ENCODE assay signal across 8 cellular contexts in genomic region chr14:24232121-24232644, GRCh38. TPM values are rescaled to one million over a fixed set of nuclear protein-coding genes. Genes with fewer than 3 reads are reported as not detected.
DNase-seq lines count a peak whose midpoint lies in the region; ATAC-seq, FAIRE-seq and TF ChIP-seq lines count a peak whose summit lies in the region.

Gene NEDD8, minus strand, starts transcription at chr14:24232367. Its CDS starts 100 bp downstream, at chr14:24232267.

- H3K27ac Mint-ChIP-seq in activated CD4-positive, alpha-beta T cell treated with anti-CD3 and anti-CD28 coated beads for 36 hours: peak within 1 kb of the TSS; percentile 89
- H3K27ac Mint-ChIP-seq in chondrocyte (ENCODE audit: unreplicated experiment): peak within 1 kb of the TSS; percentile 100

- peak; percentile 88 for FAIRE-seq in GM19239 (lab: Jason Lieb, UNC)

- intact Hi-C loops in activated CD4-positive, alpha-beta T cell treated with anti-CD3 and anti-CD28 coated beads for 36 hours (cut with DNase I, micrococcal nuclease): loop anchor here (1.0 to 5.0 kb wide), 13 partner anchors 10 to 210 kb away; partner anchors contain the start of genes CHMP4A (in 2 of the 2), DCAF11 (in 2 of the 2), EMC9 (in 2 of the 2) and NRL (in 2 of the 2)

- peak; percentile 75 for ATAC-seq in HG03442 (IDR thresholded peaks at IDR 0.05; ENCODE audit: unreplicated experiment)
- peak; percentile 91 for ATAC-seq in activated CD4-positive, alpha-beta T cell treated with anti-CD3 and anti-CD28 coated beads for 36 hours

- H3K36me3 Mint-ChIP-seq in activated CD4-positive, alpha-beta T cell treated with anti-CD3 and anti-CD28 coated beads for 36 hours (ENCODE audit: low read depth): peaks cover 39% of the 10 kb centered on the region
- H3K36me3 Mint-ChIP-seq in chondrocyte (ENCODE audit: low read depth): peaks cover 12% of the 10 kb centered on the region

- TF ChIP-seq CTCF in chondrocyte (IDR thresholded peaks at IDR 0.05): peak; percentile 4

- CTCF ChIA-PET in activated CD4-positive, alpha-beta T cell treated with anti-CD3 and anti-CD28 coated beads for 36 hours (lab: Charles Lee): interaction anchor here (1.0 to 16.9 kb wide), 4 partner anchors 10 to 101 kb away, joined by 3 to 430 read pairs (median 8); partner anchors contain the start of genes CIDEB, DHRS1, LTB4R and LTB4R2

- no peaks in the 10 kb centered on the region for H3K27me3 Mint-ChIP-seq in activated CD4-positive, alpha-beta T cell treated with anti-CD3 and anti-CD28 coated beads for 36 hours
- no peaks in the 10 kb centered on the region for H3K27me3 Mint-ChIP-seq in chondrocyte (ENCODE audit: low read depth)

- POLR2A ChIA-PET in activated CD4-positive, alpha-beta T cell treated with anti-CD3 and anti-CD28 coated beads for 36 hours (lab: Charles Lee): interaction anchor here (0.6 to 2.0 kb wide), 4 partner anchors 10 to 527 kb away, joined by 3 to 9 read pairs (median 5); partner anchors contain the start of genes CHMP4A and TINF2

- H3K4me1 Mint-ChIP-seq in activated CD4-positive, alpha-beta T cell treated with anti-CD3 and anti-CD28 coated beads for 36 hours: peaks cover 58% of the 10 kb centered on the region
- peaks cover 46% of the 10 kb centered on the region for H3K4me1 Mint-ChIP-seq in chondrocyte (ENCODE audit: low read depth)

- H3K4me3 Mint-ChIP-seq in activated CD4-positive, alpha-beta T cell treated with anti-CD3 and anti-CD28 coated beads for 36 hours: peak within 1 kb of the TSS; percentile 78
- peak within 1 kb of the TSS; percentile 98 for H3K4me3 Mint-ChIP-seq in chondrocyte (ENCODE audit: unreplicated experiment)

- no peaks in the 10 kb centered on the region for H3K9me3 Mint-ChIP-seq in activated CD4-positive, alpha-beta T cell treated with anti-CD3 and anti-CD28 coated beads for 36 hours (ENCODE audit: low read depth)
- no peaks in the 10 kb centered on the region for H3K9me3 Mint-ChIP-seq in chondrocyte (ENCODE audit: low read depth)

- DNase-seq in AML-193 (lab: John Stamatoyannopoulos, UW): peak; percentile 95 to 96
- DNase-seq in GM19239 (ENCODE audit: insufficient read length, low spot score): peak; percentile 62
- peak; percentile 95 to 96 for DNase-seq in NCI-H524 (lab: John Stamatoyannopoulos, UW)
- peak; percentile 96 for DNase-seq in activated CD4-positive, alpha-beta T cell treated with anti-CD3 and anti-CD28 coated beads for 36 hours
- DNase-seq in chondrocyte (ENCODE audit: low spot score): no peak
- DNase-seq in kidney tubule cell (ENCODE audit: low spot score): peak; percentile 96
- peak; percentile 61 to 77 for DNase-seq in stimulated activated CD4-positive, alpha-beta T cell treated with anti-CD3 and anti-CD28 coated beads, Interleukin-1b, Interleukin-23, amount 100 ng/mL, for 1 hour (ENCODE audit: low read depth in 2 of 2)

RNA-seq across cellular contexts. Expression of gene NEDD8, which starts in this region (rescaled TPM):
- 100 to 1,000 TPM; 187 to 217 TPM for total RNA-seq in activated CD4-positive, alpha-beta T cell treated with anti-CD3 and anti-CD28 coated beads for 36 hours
- 154 to 169 TPM (median 159 TPM) in 3 replicates for total RNA-seq in chondrocyte
